Comparison of ENCODE assay signal across 8 cellular contexts in genomic region chr18:23453657-23454011, GRCh38.
DNase-seq lines count a peak whose midpoint lies in the region; ATAC-seq and TF ChIP-seq lines count a peak whose summit lies in the region.

No MANE protein-coding gene starts in this region.

- H3K9me3 ChIP-seq in ES-I3 (ENCODE audit: control insufficient read depth, insufficient read depth, low read length), result no peaks in the 10 kb centered on the region

- TF ChIP-seq CTCF in WI38 (IDR thresholded peaks at IDR 0.05; ENCODE audit: low read depth, low read length) (no peak), foreskin fibroblast (IDR thresholded peaks at IDR 0.05; ENCODE audit: low read depth, low read length) (no peak)

- DNase-seq in foreskin fibroblast (peak; percentile 18 to 52), non-pigmented ciliary epithelial cell (ENCODE audit: low read depth) (peak; percentile 36), posterior cingulate gyrus (no peak), NCI-H2081 treated with DMSO at 0.1 percent for 48 hours (lab: John Stamatoyannopoulos, UW) (no peak)
- DNase-seq in activated CD4-positive, alpha-beta T cell treated with anti-CD3 and anti-CD28 coated beads for 4 hours, result no peak

- intact Hi-C loops in posterior cingulate gyrus (cut with DNase I), result loop anchor here (1.0 to 2.0 kb wide), 2 partner anchors 15 to 50 kb away; partner anchors contain the start of gene RMC1

- H3K36me3 ChIP-seq in ES-I3 (ENCODE audit: insufficient read depth, low read length), result no peaks in the 10 kb centered on the region

- peak; percentile 6 for ATAC-seq in HG02884 (IDR thresholded peaks at IDR 0.05; ENCODE audit: unreplicated experiment)

- peak overlapping the region; percentile 74 for H3K9ac ChIP-seq in ES-I3 (ENCODE audit: low read depth, low read length)

- H3K4me3 ChIP-seq in WI38 (ENCODE audit: low read depth, low read length), result peak overlapping the region; percentile 87
- H3K4me3 ChIP-seq in foreskin fibroblast (ENCODE audit: low read depth in 1 of 2, low read length in 2 of 2), result peak overlapping the region; percentile 81 to 98

- H3K4me1 ChIP-seq in ES-I3 (ENCODE audit: insufficient read depth, low read length), result no peaks in the 10 kb centered on the region

Comparison
In these comparisons a context has a peak if more than half of its experiments do, and no peak if none do; other contexts are left out.
1. DNase-seq: peak in foreskin fibroblast (2 of 2) and non-pigmented ciliary epithelial cell (single experiment); none in posterior cingulate gyrus (0 of 10), activated CD4-positive, alpha-beta T cell treated with anti-CD3 and anti-CD28 coated beads for 4 hours (0 of 2) and NCI-H2081 treated with DMSO at 0.1 percent for 48 hours (single experiment).